8 cellular contexts compared by ENCODE assay signal in the genomic region with DNA sequence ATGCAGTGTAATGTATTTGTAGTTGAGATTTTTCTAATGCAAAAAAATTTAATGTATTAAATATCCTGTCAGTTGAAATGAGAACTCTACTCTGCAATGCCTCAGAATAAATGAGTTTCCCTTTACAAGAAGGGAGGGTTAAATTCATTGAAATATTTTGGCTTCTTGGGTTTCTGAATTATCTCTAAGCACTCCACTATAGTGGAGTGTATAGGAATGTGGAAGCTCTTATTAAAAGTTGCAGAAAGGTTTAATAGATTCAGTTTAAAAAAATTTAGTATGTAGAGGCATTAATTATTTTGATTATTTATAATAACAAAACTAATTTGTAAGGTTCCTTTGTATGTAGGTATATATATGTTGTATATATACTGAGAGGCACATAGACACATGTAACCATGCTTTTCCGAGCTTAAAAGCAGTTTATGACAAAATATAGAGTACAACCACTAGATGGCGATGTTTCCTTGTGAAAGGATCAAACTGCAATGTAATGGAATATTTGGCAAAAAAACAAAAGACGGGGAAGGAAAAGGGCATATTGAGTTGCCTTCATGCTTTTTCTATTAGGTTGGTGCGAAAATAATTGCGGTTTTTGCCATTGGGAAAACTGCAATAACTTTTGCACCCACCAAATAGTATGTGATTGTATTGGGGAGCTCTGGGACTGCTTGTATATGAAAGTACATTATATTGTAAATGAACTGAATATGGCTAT.
DNase-seq lines count a peak whose midpoint lies in the region; ATAC-seq and TF ChIP-seq lines count a peak whose summit lies in the region.

No MANE protein-coding gene starts in this region.

- CTCF ChIA-PET in OCI-LY7 (lab: Charles Lee; ENCODE audit: unreplicated experiment), result no interaction called here

- H3K79me2 ChIP-seq in OCI-LY7 (ENCODE audit: insufficient read depth, low read depth, low read length), result no peaks in the 10 kb centered on the region

- H3K27me3 Mint-ChIP-seq in effector memory CD8-positive, alpha-beta T cell, result no peaks in the 10 kb centered on the region

- peak; percentile 91 for TF ChIP-seq CTCF in OCI-LY7 (conservative IDR thresholded peaks at IDR 0.05; ENCODE audit: low read length)

- H3K4me2 ChIP-seq in OCI-LY7 (ENCODE audit: low read length), result no peak overlapping the region

- no peak overlapping the region for H3K27ac Mint-ChIP-seq in effector memory CD8-positive, alpha-beta T cell

- no peaks in the 10 kb centered on the region for H3K9me2 ChIP-seq in OCI-LY7 (ENCODE audit: insufficient read depth, low read length)

- H3K36me3 Mint-ChIP-seq in effector memory CD8-positive, alpha-beta T cell (ENCODE audit: insufficient read depth), result no peaks in the 10 kb centered on the region

- intact Hi-C loops in OCI-LY7 (cut with micrococcal nuclease; ENCODE audit: unreplicated experiment), result loop anchor here (5.0 kb wide), 1 partner anchor 1564 kb away; no protein-coding TSS in a partner anchor

- ATAC-seq in GM21576 (IDR thresholded peaks at IDR 0.05; ENCODE audit: unreplicated experiment) (peak; percentile 78), GM21526 (IDR thresholded peaks at IDR 0.05; ENCODE audit: low FRiP score, unreplicated experiment) (no peak)
- peak; percentile 33 for ATAC-seq in effector memory CD8-positive, alpha-beta T cell (replicated peaks)

- H3K4me1 ChIP-seq in OCI-LY7 (ENCODE audit: insufficient read depth, low read length, poor library complexity, severe bottlenecking), result no peaks in the 10 kb centered on the region

- H3K9me3 ChIP-seq in OCI-LY7 (ENCODE audit: low read length), result no peaks in the 10 kb centered on the region

- no peak overlapping the region for H3K27ac ChIP-seq in OCI-LY7 (ENCODE audit: low read depth, low read length, poor library complexity, severe bottlenecking)

- no TSS peak for BruUV-seq in OCI-LY7 (replicated peaks; lab: Mats Ljungman, UMichigan)

- no peak overlapping the region for H3K4me3 Mint-ChIP-seq in effector memory CD8-positive, alpha-beta T cell

- no peaks in the 10 kb centered on the region for H3K9me3 Mint-ChIP-seq in effector memory CD8-positive, alpha-beta T cell

- DNase-seq in G401 (ENCODE audit: low spot score) (peak; percentile 73), KBM-7 (peak; percentile 78), OCI-LY7 (ENCODE audit: low spot score) (peak; percentile 64), midbrain (lab: John Stamatoyannopoulos, UW) (peak; percentile 79)
- peak in 1 of 3 experiments; percentile 2 for DNase-seq in effector memory CD8-positive, alpha-beta T cell
- DNase-seq in stimulated activated CD8-positive, alpha-beta memory T cell treated with anti-CD3 and anti-CD28 coated beads, Interleukin-4, amount 100 ng/mL, for 48 hours, result no peak

- in situ Hi-C loops in G401 (cut with HindIII; ENCODE audit: low sequenced_read_pairs), result no loop called here
- in situ Hi-C loops in KBM-7 (cut with MboI; ENCODE audit: low pct_unique_long_range_greater_than_20kb, low sequenced_read_pairs), result no loop called here

- POLR2A ChIA-PET in OCI-LY7 (lab: Charles Lee), result interaction anchor here (1.2 to 1.4 kb wide), 2 partner anchors 13 to 17 kb away, joined by 3 read pairs; no protein-coding TSS in a partner anchor

- H4K20me1 ChIP-seq in OCI-LY7 (ENCODE audit: insufficient read depth, low read length), result no peaks in the 10 kb centered on the region

- H3K4me1 Mint-ChIP-seq in effector memory CD8-positive, alpha-beta T cell (ENCODE audit: low read depth in 2 of 2), result peaks cover 0 to 4% of the 10 kb centered on the region in 2 donors

- no peak overlapping the region for H3K4me3 ChIP-seq in OCI-LY7 (ENCODE audit: low read depth, low read length, poor library complexity, severe bottlenecking)

- no peaks in the 10 kb centered on the region for H3K36me3 ChIP-seq in OCI-LY7 (ENCODE audit: insufficient read depth, low read length)

- H2AFZ ChIP-seq in OCI-LY7 (ENCODE audit: low read length), result no peak overlapping the region
